Comparison of ENCODE assay signal across 1 cellular context in genomic region chr1:58924016-58924565, GRCh38.
TF ChIP-seq lines count a peak whose summit lies in the region.

No MANE protein-coding gene starts in this region.

TF ChIP-seq in K562, 482 proteins besides CTCF, POLR2A, EP300 and RAD21 (continued from another document):
- TF ChIP-seq TAF1 (IDR thresholded peaks at IDR 0.05; ENCODE audit: control insufficient read depth, extremely low read depth, insufficient read depth, low read length, severe bottlenecking) (no peak), RFX7 (CRISPR knock-in tag; IDR thresholded peaks at IDR 0.05) (no peak), GATA2 (CRISPR knock-in tag; IDR thresholded peaks at IDR 0.05) (peak; percentile 70), HDAC1 (IDR thresholded peaks at IDR 0.05) (0 out of 4 replicates have a peak, but pooled peaks of 1 of the 2 experiments have one; percentile 13), TRIM24 (IDR thresholded peaks at IDR 0.05) (peak; percentile 46 to 60; a peak in 2 of 4 replicates), ZBTB2 (IDR thresholded peaks at IDR 0.05) (peak; percentile 92), DACH1 (IDR thresholded peaks at IDR 0.05; ENCODE audit: partially characterized antibody) (peak; percentile 99), SP1 (CRISPR knock-in tag; IDR thresholded peaks at IDR 0.05) (no peak)
